Comparison of ENCODE assay signal across 10 cellular contexts in the genomic region with DNA sequence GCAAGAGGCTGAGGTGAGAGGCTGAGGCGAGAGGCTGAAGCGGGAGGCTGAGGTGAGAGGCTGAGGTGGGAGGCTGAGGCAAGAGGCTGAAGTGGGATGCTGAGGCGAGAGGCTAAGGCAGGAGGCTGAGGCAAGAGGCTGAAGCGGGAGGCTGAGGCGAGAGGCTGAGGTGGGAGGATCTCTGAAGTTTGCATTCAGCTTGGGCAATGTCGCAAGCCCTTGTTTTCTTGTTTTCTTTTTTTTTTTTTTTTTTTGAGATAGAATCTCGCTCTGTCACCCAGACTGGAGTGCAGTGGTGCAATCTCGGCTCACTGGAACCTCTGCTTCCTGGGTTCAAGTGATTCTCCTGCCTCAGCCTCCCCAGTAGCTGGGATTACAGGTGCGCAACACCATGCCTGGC. TPM values are rescaled to one million over a fixed set of nuclear protein-coding genes. Genes with fewer than 3 reads are reported as not detected.
DNase-seq lines count a peak whose midpoint lies in the region; ATAC-seq, FAIRE-seq and TF ChIP-seq lines count a peak whose summit lies in the region.
"Not testable (repeated sequence)": the region's sequence is repeated elsewhere in the genome, so short reads cannot be mapped to it uniquely, and the experiment has no call there.
"Had no signal": no experiment of that assay in that cellular context is flagged by ENCODE, and none has a peak within 500 bp of the region (broad histone marks: within the 10 kb centered on the region; RNA-seq: fewer than 3 reads in every experiment).

No MANE protein-coding gene starts in this region.

- POLR2A ChIA-PET in K562 (lab: Yijun Ruan, JAX) = interaction anchor here (0.7 to 0.8 kb wide), 2 partner anchors 8 to 10 kb away, joined by 4 to 11 read pairs; partner anchors contain the start of gene RPS6KL1
- POLR2A ChIA-PET in HepG2 (lab: Yijun Ruan, JAX) = interaction anchor here (0.8 to 2.5 kb wide), 2 partner anchors 9 to 49 kb away, joined by 3 to 10 read pairs; partner anchors contain the start of gene RPS6KL1

- ATAC-seq in K562, heart left ventricle, HepG2, psoas muscle: not testable (repeated sequence)

- not testable (repeated sequence) for H3K9me1 ChIP-seq in K562 (ENCODE audit: control insufficient read depth, insufficient read depth, low read length)

- H2AFZ ChIP-seq in K562 (ENCODE audit: low read depth, low read length); HepG2 (ENCODE audit: low read length): not testable (repeated sequence)

- peaks cover 79 to 83% (median 83%) of the 10 kb centered on the region in 10 experiments for H3K4me1 ChIP-seq in BLaER1 treated with 17β-estradiol and CSF1 and Interleukin-3, amounts not matched to agents 10 nM and 100 nM
- H3K4me1 ChIP-seq in K562 (replicated peaks in 1 of 2; ENCODE audit: control insufficient read depth in 2 of 2, insufficient read depth in 2 of 2, low read length in 2 of 2) = peaks cover 16 to 17% of the 10 kb centered on the region in 2 experiments; a peak in 4 of 5 replicates
- peaks cover 0 to 43% (median 32%) of the 10 kb centered on the region in 12 donors for H3K4me1 ChIP-seq in heart left ventricle
- H3K4me1 ChIP-seq in HepG2 (ENCODE audit: insufficient read depth, low read length) = peaks cover 39% of the 10 kb centered on the region
- H3K4me1 ChIP-seq in psoas muscle = peaks cover 29% of the 10 kb centered on the region
- peaks cover 12 to 41% (median 29%) of the 10 kb centered on the region in 5 donors for H3K4me1 ChIP-seq in subcutaneous abdominal adipose tissue (ENCODE audit: control insufficient read depth in 5 of 5, insufficient read depth in 5 of 5, low read length in 5 of 5)

- peak overlapping the region in 9 of 11 experiments; percentile 50 to 83 (median 78); a peak in 16 of 22 replicates for H3K9ac ChIP-seq in BLaER1 treated with 17β-estradiol and CSF1 and Interleukin-3, amounts not matched to agents 10 nM and 100 nM
- not testable (repeated sequence) for H3K9ac ChIP-seq in K562 (ENCODE audit: insufficient read depth in 1 of 2, low read depth in 2 of 2, low read length in 2 of 2); HepG2 (ENCODE audit: insufficient read depth, low read depth, low read length); subcutaneous abdominal adipose tissue (ENCODE audit: low read length in 5 of 5)

- not testable (repeated sequence) for H3K9me3 ChIP-seq in BLaER1 treated with 17β-estradiol and CSF1 and Interleukin-3, amounts not matched to agents 10 nM and 100 nM (replicated peaks in 1 of 11); K562 (replicated peaks; ENCODE audit: control insufficient read depth, insufficient read depth, low read depth, low read length); heart left ventricle; HepG2 (ENCODE audit: low read length); psoas muscle; subcutaneous abdominal adipose tissue (ENCODE audit: control insufficient read depth in 5 of 5, low read length in 5 of 5)

- CTCF ChIA-PET in K562 (lab: Yijun Ruan, JAX; ENCODE audit: low intra/inter-chr PET ratio); HepG2 (lab: Yijun Ruan, JAX; ENCODE audit: low intra/inter-chr PET ratio, low total read pairs): not testable (repeated sequence)

- peak overlapping the region in 1 of 10 experiments; percentile 52; a peak in 1 of 20 replicates for H3K4me3 ChIP-seq in BLaER1 treated with 17β-estradiol and CSF1 and Interleukin-3, amounts not matched to agents 10 nM and 100 nM
- not testable (repeated sequence) for H3K4me3 ChIP-seq in K562; heart left ventricle; HepG2 (replicated peaks in 1 of 3; ENCODE audit: insufficient read depth in 1 of 3, low read depth in 2 of 3, low read length in 3 of 3); psoas muscle; subcutaneous abdominal adipose tissue (ENCODE audit: low read depth in 1 of 5, low read length in 5 of 5)

- TF ChIP-seq POLR2A in K562 (conservative IDR thresholded peaks at IDR 0.05); heart left ventricle (IDR thresholded peaks at IDR 0.05); HepG2 (IDR thresholded peaks at IDR 0.05; ENCODE audit: insufficient read depth in 1 of 2, low read depth in 2 of 2, low read length in 2 of 2): not testable (repeated sequence)

- H4K20me1 ChIP-seq in BLaER1 treated with 17β-estradiol and CSF1 and Interleukin-3, amounts not matched to agents 10 nM and 100 nM; K562 (replicated peaks; ENCODE audit: control insufficient read depth, insufficient read depth, low read length); HepG2 (ENCODE audit: insufficient read depth, low read length): not testable (repeated sequence)

- not testable (repeated sequence) for TF ChIP-seq RAD21 in K562 (CRISPR knock-in tag; conservative IDR thresholded peaks at IDR 0.05 in 1 of 2, IDR thresholded peaks at IDR 0.05 in 1 of 2); HepG2 (CRISPR knock-in tag; IDR thresholded peaks at IDR 0.05)

- H3K27me3 ChIP-seq in BLaER1 treated with 17β-estradiol and CSF1 and Interleukin-3, amounts not matched to agents 10 nM and 100 nM; K562 (ENCODE audit: control insufficient read depth in 2 of 2, insufficient read depth in 2 of 2, low read length in 2 of 2); heart left ventricle; HepG2 (ENCODE audit: control insufficient read depth in 1 of 2, insufficient read depth in 2 of 2, low read length in 2 of 2); psoas muscle (ENCODE audit: insufficient read depth in 3 of 3, low read length in 2 of 3); subcutaneous abdominal adipose tissue (ENCODE audit: control insufficient read depth in 5 of 5, insufficient read depth in 4 of 5, low read length in 5 of 5): not testable (repeated sequence)

- in situ Hi-C loops in K562 (cut with MboI); HepG2 (cut with HindIII; ENCODE audit: extremely low pct_ligation_motif_present, low pct_unique_long_range_greater_than_20kb): not testable (repeated sequence)

- H3K36me3 ChIP-seq in BLaER1 treated with 17β-estradiol and CSF1 and Interleukin-3, amounts not matched to agents 10 nM and 100 nM; K562 (ENCODE audit: control insufficient read depth, insufficient read depth, low read length); heart left ventricle; HepG2 (replicated peaks in 1 of 2; ENCODE audit: control insufficient read depth in 1 of 2, insufficient read depth in 2 of 2, low read length in 2 of 2); psoas muscle (ENCODE audit: insufficient read depth in 1 of 2, low read depth in 1 of 2); subcutaneous abdominal adipose tissue (ENCODE audit: control insufficient read depth in 5 of 5, insufficient read depth in 5 of 5, low read length in 5 of 5): not testable (repeated sequence)

- peak overlapping the region in 10 of 11 experiments; percentile 22 to 97 (median 90); a peak in 19 of 22 replicates for H3K27ac ChIP-seq in BLaER1 treated with 17β-estradiol and CSF1 and Interleukin-3, amounts not matched to agents 10 nM and 100 nM
- H3K27ac ChIP-seq in K562 (ENCODE audit: extremely low read depth, low read depth, low read length); HepG2 (ENCODE audit: extremely low read length, insufficient read depth, low read length): not testable (repeated sequence)
- H3K27ac ChIP-seq in heart left ventricle (peak overlapping the region in 7 of 12 donors; percentile 23 to 67 (median 57)), psoas muscle (peak overlapping the region; percentile 27), subcutaneous abdominal adipose tissue (ENCODE audit: low read depth, low read length) (peak overlapping the region; percentile 68)

- not testable (repeated sequence) for TF ChIP-seq CTCF in K562 (IDR thresholded peaks at IDR 0.05 in 2 of 3, conservative IDR thresholded peaks at IDR 0.05 in 1 of 3; ENCODE audit: insufficient read depth in 2 of 3, low read depth in 1 of 3, low read length in 3 of 3); heart left ventricle (IDR thresholded peaks at IDR 0.05); HepG2 (CRISPR knock-in tag; IDR thresholded peaks at IDR 0.05); psoas muscle (IDR thresholded peaks at IDR 0.05)

- H3K79me2 ChIP-seq in K562 (ENCODE audit: control insufficient read depth, insufficient read depth, low read length); HepG2 (ENCODE audit: insufficient read depth, low read length): not testable (repeated sequence)

- not testable (repeated sequence) for TF ChIP-seq EP300 in K562 (IDR thresholded peaks at IDR 0.05; ENCODE audit: low read length); HepG2 (IDR thresholded peaks at IDR 0.05; ENCODE audit: low read depth in 2 of 2, low read length in 2 of 2); HepG2 (CRISPR knock-in tag; IDR thresholded peaks at IDR 0.05; ENCODE audit: borderline replicate concordance)

- H3K4me2 ChIP-seq in BLaER1 treated with 17β-estradiol and CSF1 and Interleukin-3, amounts not matched to agents 10 nM and 100 nM = peak overlapping the region; percentile 65 to 93 (median 89)
- H3K4me2 ChIP-seq in K562 (ENCODE audit: insufficient read depth, low read length) = not testable (repeated sequence)
- peak overlapping the region; percentile 87; the same call in 1 of the 2 replicates for H3K4me2 ChIP-seq in HepG2 (ENCODE audit: low read depth, low read length)

- not testable (repeated sequence) for DNase-seq in K562 (ENCODE audit: extremely low read depth in 1 of 4, low spot score in 3 of 4); heart left ventricle; HepG2 (ENCODE audit: low spot score); psoas muscle

- FAIRE-seq in K562 (lab: Jason Lieb, UNC); HepG2 (lab: Jason Lieb, UNC): not testable (repeated sequence)

- WGBS in K562 (ENCODE audit: insufficient coverage, low coverage, missing lambda C conversion rate) = 68% methylated on average over 4 of the region's 9 CpGs
- 76 to 83% (median 82%) methylated on average over 9 of the region's 9 CpGs for WGBS in heart left ventricle, 4 donors
- WGBS in HepG2 (ENCODE audit: low lambda C conversion rate) = 65% methylated on average over 9 of the region's 9 CpGs
- WGBS in psoas muscle, 3 donors = 86 to 89% (median 87%) methylated on average over 8 to 9 of the region's 9 CpGs

- intact Hi-C loops in K562 (cut with micrococcal nuclease); heart left ventricle (cut with DNase I); HepG2 (cut with micrococcal nuclease; ENCODE audit: unreplicated experiment); psoas muscle (cut with DNase I): not testable (repeated sequence)

- not testable (repeated sequence) for BruUV-seq in K562 (replicated peaks; lab: Mats Ljungman, UMichigan); HepG2 (replicated peaks; lab: Mats Ljungman, UMichigan)

RNA-seq across cellular contexts. Expression of gene RPS6KL1, which starts 8.7 kb away (rescaled TPM):
- total RNA-seq in K562 (2011; cell fraction: chromatin; rRNA removed; ENCODE audit: low replicate concordance) = 43.9 and 107 TPM in 2 replicates
- 48.3 and 51.7 TPM in 2 replicates for total RNA-seq in K562 (2011; cell fraction: nucleolus; rRNA removed)
- 33.6 and 36.7 TPM in 2 replicates for total RNA-seq in K562 (2011; cell fraction: nucleoplasm; rRNA removed)
- total RNA-seq in K562 (2014; rRNA removed) (10.6 and 11.1 TPM in 2 replicates), K562 (2014; rRNA removed; fragmentation: Illumina TruSeq; extraction: Trizol) (8.1 and 8.2 TPM in 2 replicates), K562 (2015; rRNA removed; fragmentation: Illumina TruSeq; extraction: Trizol) (5.7 and 5.8 TPM in 2 replicates), K562 (2021) (13.6 and 15.5 TPM in 2 replicates), heart left ventricle (10 to 100 TPM in 8 of 9 donors, 1 to 10 TPM in 1; 8.3 to 26.8 (median 17.8) TPM), HepG2 (2016; rRNA removed; fragmentation: Illumina TruSeq; extraction: Trizol) (8.1 and 11.5 TPM in 2 replicates), psoas muscle (10 to 100 TPM; 23.0 to 34.1 (median 28.1) TPM)
- polyA plus RNA-seq in K562 (2011; rRNA removed) (6.8 and 8.3 TPM in 2 replicates), K562 (2014; fragmentation: Illumina TruSeq; extraction: Trizol) (7.7 and 8.6 TPM in 2 replicates), K562 (2014; fragmentation: Nextera tagmentation; extraction: Ambion mirVana) (1 to 10 TPM in 1 of 2 experiments, under 1 TPM in 1; 0.91 to 1.8 TPM), K562 (2014; rRNA removed) (10.2 and 11.6 TPM in 2 replicates), heart left ventricle (10 to 100 TPM; 12.0 to 18.6 TPM), HepG2 (2011; rRNA removed) (6.5 and 10.3 TPM in 2 replicates), psoas muscle (10 to 100 TPM in 2 of 3 donors, 1 to 10 TPM in 1; 9.4 to 25.6 (median 11.1) TPM)
- polyA plus RNA-seq in K562 (2011; cell fraction: cytosol; rRNA removed) = 4.3 and 6.7 TPM in 2 replicates
- polyA plus RNA-seq in K562 (2011; cell fraction: nucleus; rRNA removed) = 19.3 and 36.6 TPM in 2 replicates
- 5.5 and 6.8 TPM in 2 replicates for polyA plus RNA-seq in K562 (2012)
- 10.8 and 14.4 TPM in 2 replicates for polyA minus RNA-seq in K562 (2011; rRNA and poly(A)+ RNA removed)
- polyA minus RNA-seq in K562 (2011; cell fraction: cytosol; rRNA and poly(A)+ RNA removed) = 4.2 and 4.9 TPM in 2 replicates
- 12.8 and 15.6 TPM in 2 replicates for polyA minus RNA-seq in K562 (2011; cell fraction: nucleus; rRNA and poly(A)+ RNA removed)
- total RNA-seq in HepG2 (2016; cell fraction: cytosol; rRNA removed; fragmentation: Illumina TruSeq; extraction: Trizol; ENCODE audit: low read depth) = 2.4 and 2.7 TPM in 2 replicates
- 5.4 and 11.9 TPM in 2 replicates for total RNA-seq in HepG2 (2016; cell fraction: insoluble cytoplasmic fraction; rRNA removed; fragmentation: Illumina TruSeq; extraction: Trizol)
- total RNA-seq in HepG2 (2016; cell fraction: membrane; rRNA removed; fragmentation: Illumina TruSeq; extraction: Trizol) = 6.9 and 7.9 TPM in 2 replicates
- total RNA-seq in HepG2 (2016; cell fraction: nucleus; rRNA removed; fragmentation: Illumina TruSeq; extraction: Trizol) = 12.4 and 16.2 TPM in 2 replicates
- polyA plus RNA-seq in HepG2 (2011; cell fraction: cytosol; rRNA removed) = 3.2 and 3.9 TPM in 2 replicates
- polyA plus RNA-seq in HepG2 (2011; cell fraction: nucleus; rRNA removed) = 23.6 and 25.1 TPM in 2 replicates
- polyA plus RNA-seq in HepG2 (2012) = 4.9 and 11.7 TPM in 2 replicates
- 1.2 and 1.7 TPM in 2 replicates for polyA plus RNA-seq in HepG2 (2016; cell fraction: cytosol; fragmentation: Illumina TruSeq; extraction: Trizol; ENCODE audit: low read depth)
- 3.7 and 6.7 TPM in 2 replicates for polyA plus RNA-seq in HepG2 (2016; cell fraction: insoluble cytoplasmic fraction; fragmentation: Illumina TruSeq; extraction: Trizol; ENCODE audit: low read depth)
- polyA plus RNA-seq in HepG2 (2016; cell fraction: membrane; fragmentation: Illumina TruSeq; extraction: Trizol; ENCODE audit: low read depth) = 2.9 and 4.2 TPM in 2 replicates
- polyA plus RNA-seq in HepG2 (2016; cell fraction: nucleus; fragmentation: Illumina TruSeq; extraction: Trizol; ENCODE audit: insufficient read depth, low read depth) = 20.2 and 23.1 TPM in 2 replicates
- 8.7 and 18.6 TPM in 2 replicates for polyA minus RNA-seq in HepG2 (2011; rRNA and poly(A)+ RNA removed; ENCODE audit: low replicate concordance)
- 2.4 and 3.3 TPM in 2 replicates for polyA minus RNA-seq in HepG2 (2011; cell fraction: cytosol; rRNA and poly(A)+ RNA removed)
- polyA minus RNA-seq in HepG2 (2011; cell fraction: nucleus; rRNA and poly(A)+ RNA removed) = 12.1 and 17.3 TPM in 2 replicates

RNA-seq across cellular contexts. Expression of gene PGF, which starts 23.7 kb away (rescaled TPM):
- 0.23 and 0.65 TPM in 2 replicates for total RNA-seq in K562 (2011; cell fraction: chromatin; rRNA removed; ENCODE audit: low replicate concordance)
- 0.79 and 1.2 TPM in 2 replicates for total RNA-seq in K562 (2011; cell fraction: nucleolus; rRNA removed)
- total RNA-seq in K562 (2011; cell fraction: nucleoplasm; rRNA removed) = 0.51 and 0.69 TPM in 2 replicates
- total RNA-seq in K562 (2014; rRNA removed) = 0.18 and 0.90 TPM in 2 replicates
- 0.22 and 0.32 TPM in 2 replicates for total RNA-seq in K562 (2014; rRNA removed; fragmentation: Illumina TruSeq; extraction: Trizol)
- 0.11 and 0.34 TPM in 2 replicates for total RNA-seq in K562 (2015; rRNA removed; fragmentation: Illumina TruSeq; extraction: Trizol)
- total RNA-seq in K562 (2021) = 0.29 and 0.44 TPM in 2 replicates
- polyA plus RNA-seq in K562 (2011; rRNA removed) = 0.14 and 0.20 TPM in 2 replicates
- polyA plus RNA-seq in K562 (2011; cell fraction: cytosol; rRNA removed) = 0.03 and 0.07 TPM in 2 replicates
- 0.06 and 0.31 TPM in 2 replicates for polyA plus RNA-seq in K562 (2011; cell fraction: nucleus; rRNA removed)
- polyA plus RNA-seq in K562 (2012) = 0.10 and 0.29 TPM in 2 replicates
- polyA plus RNA-seq in K562 (2014; fragmentation: Illumina TruSeq; extraction: Trizol) = 0.18 and 0.54 TPM in 2 replicates
- polyA plus RNA-seq in K562 (2014; fragmentation: Nextera tagmentation; extraction: Ambion mirVana) = under 1 TPM; 0.04 to 0.07 TPM
- polyA plus RNA-seq in K562 (2014; rRNA removed) = 0.30 and 0.66 TPM in 2 replicates
- 0.06 and 0.14 TPM in 2 replicates for polyA minus RNA-seq in K562 (2011; rRNA and poly(A)+ RNA removed)
- polyA minus RNA-seq in K562 (2011; cell fraction: cytosol; rRNA and poly(A)+ RNA removed) = not detected in 2 replicates
- 0.22 and 0.40 TPM in 2 replicates for polyA minus RNA-seq in K562 (2011; cell fraction: nucleus; rRNA and poly(A)+ RNA removed)
- total RNA-seq in heart left ventricle = 10 to 100 TPM in 2 of 9 donors, 1 to 10 TPM in 7; 4.1 to 30.4 (median 5.9) TPM
- 1 to 10 TPM; 5.0 to 9.7 TPM for polyA plus RNA-seq in heart left ventricle
- 20.3 and 27.5 TPM in 2 replicates for total RNA-seq in HepG2 (2016; rRNA removed; fragmentation: Illumina TruSeq; extraction: Trizol)
- total RNA-seq in HepG2 (2016; cell fraction: cytosol; rRNA removed; fragmentation: Illumina TruSeq; extraction: Trizol; ENCODE audit: low read depth) = 13.0 and 16.2 TPM in 2 replicates
- total RNA-seq in HepG2 (2016; cell fraction: insoluble cytoplasmic fraction; rRNA removed; fragmentation: Illumina TruSeq; extraction: Trizol) = 17.4 and 28.0 TPM in 2 replicates
- 29.3 and 35.9 TPM in 2 replicates for total RNA-seq in HepG2 (2016; cell fraction: membrane; rRNA removed; fragmentation: Illumina TruSeq; extraction: Trizol)
- 17.6 and 20.1 TPM in 2 replicates for total RNA-seq in HepG2 (2016; cell fraction: nucleus; rRNA removed; fragmentation: Illumina TruSeq; extraction: Trizol)
- 10.7 and 15.9 TPM in 2 replicates for polyA plus RNA-seq in HepG2 (2011; rRNA removed)
- polyA plus RNA-seq in HepG2 (2011; cell fraction: cytosol; rRNA removed) = 10.4 and 12.8 TPM in 2 replicates
- polyA plus RNA-seq in HepG2 (2011; cell fraction: nucleus; rRNA removed) = 16.7 and 17.3 TPM in 2 replicates
- polyA plus RNA-seq in HepG2 (2012) = 12.1 and 22.6 TPM in 2 replicates
- 11.5 and 14.9 TPM in 2 replicates for polyA plus RNA-seq in HepG2 (2016; cell fraction: cytosol; fragmentation: Illumina TruSeq; extraction: Trizol; ENCODE audit: low read depth)
- 21.6 and 21.8 TPM in 2 replicates for polyA plus RNA-seq in HepG2 (2016; cell fraction: insoluble cytoplasmic fraction; fragmentation: Illumina TruSeq; extraction: Trizol; ENCODE audit: low read depth)
- polyA plus RNA-seq in HepG2 (2016; cell fraction: membrane; fragmentation: Illumina TruSeq; extraction: Trizol; ENCODE audit: low read depth) = 24.0 and 29.9 TPM in 2 replicates
- 31.6 and 33.1 TPM in 2 replicates for polyA plus RNA-seq in HepG2 (2016; cell fraction: nucleus; fragmentation: Illumina TruSeq; extraction: Trizol; ENCODE audit: insufficient read depth, low read depth)
- polyA minus RNA-seq in HepG2 (2011; rRNA and poly(A)+ RNA removed; ENCODE audit: low replicate concordance) = 0.12 and 15.6 TPM in 2 replicates
- polyA minus RNA-seq in HepG2 (2011; cell fraction: cytosol; rRNA and poly(A)+ RNA removed) = 9.2 and 10.9 TPM in 2 replicates
- polyA minus RNA-seq in HepG2 (2011; cell fraction: nucleus; rRNA and poly(A)+ RNA removed) = 12.9 and 21.1 TPM in 2 replicates
- total RNA-seq in psoas muscle = 1 to 10 TPM; 4.1 to 9.8 (median 8.1) TPM
- polyA plus RNA-seq in psoas muscle = 1 to 10 TPM; 2.5 to 9.2 (median 2.6) TPM
- total RNA-seq: CD4-positive, CD25-positive, alpha-beta regulatory T cell had no signal

RNA-seq across cellular contexts. Expression of gene DLST, which starts 50.0 kb away (rescaled TPM):
- 96.4 and 101 TPM in 2 replicates for total RNA-seq in K562 (2011; cell fraction: chromatin; rRNA removed; ENCODE audit: low replicate concordance)
- total RNA-seq in K562 (2011; cell fraction: nucleolus; rRNA removed) = 50.0 and 54.5 TPM in 2 replicates
- total RNA-seq in K562 (2011; cell fraction: nucleoplasm; rRNA removed) = 83.8 and 136 TPM in 2 replicates
- 28.8 and 32.3 TPM in 2 replicates for total RNA-seq in K562 (2014; rRNA removed)
- 45.1 and 45.4 TPM in 2 replicates for total RNA-seq in K562 (2014; rRNA removed; fragmentation: Illumina TruSeq; extraction: Trizol)
- 37.2 and 38.7 TPM in 2 replicates for total RNA-seq in K562 (2015; rRNA removed; fragmentation: Illumina TruSeq; extraction: Trizol)
- 61.3 and 67.5 TPM in 2 replicates for total RNA-seq in K562 (2021)
- 73.5 and 73.7 TPM in 2 replicates for polyA plus RNA-seq in K562 (2011; rRNA removed)
- polyA plus RNA-seq in K562 (2011; cell fraction: cytosol; rRNA removed) = 66.2 and 78.3 TPM in 2 replicates
- polyA plus RNA-seq in K562 (2011; cell fraction: nucleus; rRNA removed) = 98.3 and 111 TPM in 2 replicates
- 43.2 and 47.4 TPM in 2 replicates for polyA plus RNA-seq in K562 (2012)
- polyA plus RNA-seq in K562 (2014; fragmentation: Illumina TruSeq; extraction: Trizol) = 65.2 and 70.0 TPM in 2 replicates
- 1 to 10 TPM; 3.0 to 9.0 TPM for polyA plus RNA-seq in K562 (2014; fragmentation: Nextera tagmentation; extraction: Ambion mirVana)
- 50.4 and 60.0 TPM in 2 replicates for polyA plus RNA-seq in K562 (2014; rRNA removed)
- polyA minus RNA-seq in K562 (2011; rRNA and poly(A)+ RNA removed) = 65.5 and 79.8 TPM in 2 replicates
- 30.1 and 31.2 TPM in 2 replicates for polyA minus RNA-seq in K562 (2011; cell fraction: cytosol; rRNA and poly(A)+ RNA removed)
- 28.5 and 42.7 TPM in 2 replicates for polyA minus RNA-seq in K562 (2011; cell fraction: nucleus; rRNA and poly(A)+ RNA removed)
- 100 to 1,000 TPM; 152 to 251 (median 209) TPM for total RNA-seq in heart left ventricle
- polyA plus RNA-seq in heart left ventricle = 100 to 1,000 TPM in 1 of 2 donors, 10 to 100 TPM in 1; 75.7 to 159 TPM
- total RNA-seq in HepG2 (2016; rRNA removed; fragmentation: Illumina TruSeq; extraction: Trizol) = 56.5 and 69.9 TPM in 2 replicates
- total RNA-seq in HepG2 (2016; cell fraction: cytosol; rRNA removed; fragmentation: Illumina TruSeq; extraction: Trizol; ENCODE audit: low read depth) = 17.0 and 17.6 TPM in 2 replicates
- total RNA-seq in HepG2 (2016; cell fraction: insoluble cytoplasmic fraction; rRNA removed; fragmentation: Illumina TruSeq; extraction: Trizol) = 53.1 and 69.5 TPM in 2 replicates
- total RNA-seq in HepG2 (2016; cell fraction: membrane; rRNA removed; fragmentation: Illumina TruSeq; extraction: Trizol) = 32.7 and 34.6 TPM in 2 replicates
- total RNA-seq in HepG2 (2016; cell fraction: nucleus; rRNA removed; fragmentation: Illumina TruSeq; extraction: Trizol) = 51.4 and 61.7 TPM in 2 replicates
- polyA plus RNA-seq in HepG2 (2011; rRNA removed) = 94.3 and 102 TPM in 2 replicates
- polyA plus RNA-seq in HepG2 (2011; cell fraction: cytosol; rRNA removed) = 93.1 and 108 TPM in 2 replicates
- 122 and 123 TPM in 2 replicates for polyA plus RNA-seq in HepG2 (2011; cell fraction: nucleus; rRNA removed)
- polyA plus RNA-seq in HepG2 (2012) = 73.8 and 77.6 TPM in 2 replicates
- polyA plus RNA-seq in HepG2 (2016; cell fraction: cytosol; fragmentation: Illumina TruSeq; extraction: Trizol; ENCODE audit: low read depth) = 10.6 and 12.2 TPM in 2 replicates
- 80.8 and 82.0 TPM in 2 replicates for polyA plus RNA-seq in HepG2 (2016; cell fraction: insoluble cytoplasmic fraction; fragmentation: Illumina TruSeq; extraction: Trizol; ENCODE audit: low read depth)
- polyA plus RNA-seq in HepG2 (2016; cell fraction: membrane; fragmentation: Illumina TruSeq; extraction: Trizol; ENCODE audit: low read depth) = 19.6 and 22.7 TPM in 2 replicates
- polyA plus RNA-seq in HepG2 (2016; cell fraction: nucleus; fragmentation: Illumina TruSeq; extraction: Trizol; ENCODE audit: insufficient read depth, low read depth) = 113 and 120 TPM in 2 replicates
- polyA minus RNA-seq in HepG2 (2011; rRNA and poly(A)+ RNA removed; ENCODE audit: low replicate concordance) = 129 and 131 TPM in 2 replicates
- polyA minus RNA-seq in HepG2 (2011; cell fraction: cytosol; rRNA and poly(A)+ RNA removed) = 45.5 and 49.7 TPM in 2 replicates
- polyA minus RNA-seq in HepG2 (2011; cell fraction: nucleus; rRNA and poly(A)+ RNA removed) = 71.3 and 89.1 TPM in 2 replicates
- total RNA-seq in psoas muscle = 100 to 1,000 TPM; 133 to 221 (median 144) TPM
- 100 to 1,000 TPM in 2 of 3 donors, 10 to 100 TPM in 1; 97.7 to 162 (median 123) TPM for polyA plus RNA-seq in psoas muscle

RNA-seq across cellular contexts. Expression of gene PROX2, which starts 55.8 kb away (rescaled TPM):
- not detected in 2 replicates for total RNA-seq in K562 (2011; cell fraction: chromatin; rRNA removed; ENCODE audit: low replicate concordance)
- total RNA-seq in K562 (2011; cell fraction: nucleolus; rRNA removed) = not detected in 2 replicates
- not detected in 2 replicates for total RNA-seq in K562 (2011; cell fraction: nucleoplasm; rRNA removed)
- total RNA-seq in K562 (2014; rRNA removed) (not detected in 2 replicates), K562 (2014; rRNA removed; fragmentation: Illumina TruSeq; extraction: Trizol) (not detected in 2 replicates), K562 (2015; rRNA removed; fragmentation: Illumina TruSeq; extraction: Trizol) (not detected in 2 replicates), K562 (2021) (not detected in 2 replicates), heart left ventricle (not detected), HepG2 (2016; rRNA removed; fragmentation: Illumina TruSeq; extraction: Trizol) (not detected in 2 replicates), psoas muscle (not detected)
- polyA plus RNA-seq in K562 (2011; rRNA removed) (not detected in 2 replicates), K562 (2014; fragmentation: Illumina TruSeq; extraction: Trizol) (not detected in 2 replicates), K562 (2014; fragmentation: Nextera tagmentation; extraction: Ambion mirVana) (not detected), K562 (2014; rRNA removed) (not detected in 2 replicates), heart left ventricle (not detected), HepG2 (2011; rRNA removed) (not detected in 2 replicates), psoas muscle (not detected)
- polyA plus RNA-seq in K562 (2011; cell fraction: cytosol; rRNA removed) = not detected in 2 replicates
- polyA plus RNA-seq in K562 (2011; cell fraction: nucleus; rRNA removed) = not detected in 2 replicates
- 0.03 and 0.12 TPM in 2 replicates for polyA plus RNA-seq in K562 (2012)
- polyA minus RNA-seq in K562 (2011; rRNA and poly(A)+ RNA removed) = not detected in 2 replicates
- not detected in 2 replicates for polyA minus RNA-seq in K562 (2011; cell fraction: cytosol; rRNA and poly(A)+ RNA removed)
- polyA minus RNA-seq in K562 (2011; cell fraction: nucleus; rRNA and poly(A)+ RNA removed) = not detected in 2 replicates
- not detected in 2 replicates for total RNA-seq in HepG2 (2016; cell fraction: cytosol; rRNA removed; fragmentation: Illumina TruSeq; extraction: Trizol; ENCODE audit: low read depth)
- not detected in 2 replicates for total RNA-seq in HepG2 (2016; cell fraction: insoluble cytoplasmic fraction; rRNA removed; fragmentation: Illumina TruSeq; extraction: Trizol)
- not detected in 2 replicates for total RNA-seq in HepG2 (2016; cell fraction: membrane; rRNA removed; fragmentation: Illumina TruSeq; extraction: Trizol)
- not detected in 2 replicates for total RNA-seq in HepG2 (2016; cell fraction: nucleus; rRNA removed; fragmentation: Illumina TruSeq; extraction: Trizol)
- polyA plus RNA-seq in HepG2 (2011; cell fraction: cytosol; rRNA removed) = not detected in 2 replicates
- polyA plus RNA-seq in HepG2 (2011; cell fraction: nucleus; rRNA removed) = not detected in 2 replicates
- 0.47 and 0.59 TPM in 2 replicates for polyA plus RNA-seq in HepG2 (2012)
- not detected in 2 replicates for polyA plus RNA-seq in HepG2 (2016; cell fraction: cytosol; fragmentation: Illumina TruSeq; extraction: Trizol; ENCODE audit: low read depth)
- polyA plus RNA-seq in HepG2 (2016; cell fraction: insoluble cytoplasmic fraction; fragmentation: Illumina TruSeq; extraction: Trizol; ENCODE audit: low read depth) = not detected in 2 replicates
- not detected in 2 replicates for polyA plus RNA-seq in HepG2 (2016; cell fraction: membrane; fragmentation: Illumina TruSeq; extraction: Trizol; ENCODE audit: low read depth)
- not detected in 2 replicates for polyA plus RNA-seq in HepG2 (2016; cell fraction: nucleus; fragmentation: Illumina TruSeq; extraction: Trizol; ENCODE audit: insufficient read depth, low read depth)
- polyA minus RNA-seq in HepG2 (2011; rRNA and poly(A)+ RNA removed; ENCODE audit: low replicate concordance) = not detected in 2 replicates
- polyA minus RNA-seq in HepG2 (2011; cell fraction: cytosol; rRNA and poly(A)+ RNA removed) = not detected in 2 replicates
- polyA minus RNA-seq in HepG2 (2011; cell fraction: nucleus; rRNA and poly(A)+ RNA removed) = not detected in 2 replicates
- total RNA-seq: Caco-2; CD4-positive, CD25-positive, alpha-beta regulatory T cell; HFFc6 had no signal
- polyA plus RNA-seq: A549 had no signal
